8 cellular contexts compared by ENCODE assay signal in the genomic region with DNA sequence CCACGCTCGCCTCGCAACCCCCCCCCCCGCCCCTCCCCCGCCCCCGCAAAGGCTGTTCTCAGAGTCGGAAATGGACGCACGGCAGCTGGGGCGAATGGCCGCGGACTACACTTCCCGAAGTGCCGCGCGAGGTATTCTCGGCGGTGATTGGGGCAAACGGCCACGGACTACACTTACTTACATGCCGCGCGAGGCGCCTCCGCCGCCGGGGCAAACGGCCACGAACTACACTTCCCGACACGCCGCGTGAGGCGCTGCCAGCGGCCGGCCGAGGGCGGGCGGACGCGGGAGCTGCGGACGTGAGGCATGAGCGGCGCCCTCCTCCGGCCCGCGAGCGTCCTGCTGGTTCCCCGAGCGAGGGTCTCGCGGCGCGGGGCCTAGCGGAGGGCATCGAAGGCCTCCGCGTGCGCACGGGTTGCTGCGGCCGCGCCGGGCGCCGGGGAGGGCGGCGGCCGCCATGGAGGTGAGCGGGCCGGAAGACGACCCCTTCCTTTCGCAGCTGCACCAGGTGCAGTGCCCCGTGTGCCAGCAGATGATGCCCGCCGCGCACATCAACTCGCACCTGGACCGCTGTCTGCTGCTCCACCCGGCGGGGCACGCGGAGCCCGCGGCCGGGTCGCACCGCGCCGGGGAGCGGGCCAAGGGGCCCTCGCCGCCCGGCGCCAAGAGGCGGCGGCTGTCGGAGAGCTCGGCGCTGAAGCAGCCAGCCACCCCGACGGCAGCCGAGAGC. TPM values are rescaled to one million over a fixed set of nuclear protein-coding genes. Genes with fewer than 3 reads are reported as not detected.
DNase-seq lines count a peak whose midpoint lies in the region; ATAC-seq and TF ChIP-seq lines count a peak whose summit lies in the region.

A gene (plus strand): TSS at position 228 of the 730 bp plus-strand sequence. CDS start 230 bp downstream, at position 458.

- DNase-seq in CD8-positive, alpha-beta T cell = peak; percentile 93 to 97 (median 95)
- peak; percentile 87 for DNase-seq in HS-5 (ENCODE audit: low read depth)
- peak; percentile 77 for DNase-seq in NK-92 (lab: John Stamatoyannopoulos, UW; ENCODE audit: unreplicated experiment)
- DNase-seq in activated CD8-positive, alpha-beta memory T cell treated with anti-CD3 and anti-CD28 coated beads for 24 hours = peak; percentile 96
- DNase-seq in effector CD8-positive, alpha-beta T cell (lab: John Stamatoyannopoulos, UW) = peak; percentile 93
- DNase-seq in medulla oblongata (ENCODE audit: extremely low spot score) = peak; percentile 99
- peak; percentile 94 for DNase-seq in stimulated activated CD8-positive, alpha-beta memory T cell treated with anti-CD3 and anti-CD28 coated beads, Interleukin-12 subunit alpha, Interleukin-12 subunit beta, amount 100 ng/mL, for 1 hour (ENCODE audit: low read depth)

- H3K27me3 Mint-ChIP-seq in CD8-positive, alpha-beta T cell (ENCODE audit: low read depth) = no peaks in the 10 kb centered on the region

- H3K4me3 Mint-ChIP-seq in CD8-positive, alpha-beta T cell = peak within 1 kb of the TSS; percentile 95

- POLR2A ChIA-PET in CD8-positive, alpha-beta T cell (lab: Charles Lee) = interaction anchor here (0.6 to 3.1 kb wide), 21 partner anchors 9 to 494 kb away, joined by 3 to 19 read pairs (median 4); a partner anchor contains a TSS

- peaks cover 47% of the 10 kb centered on the region for H3K4me1 Mint-ChIP-seq in CD8-positive, alpha-beta T cell (ENCODE audit: low read depth)

- ATAC-seq in CD8-positive, alpha-beta T cell = peak; percentile 84
- ATAC-seq in GM19468 (IDR thresholded peaks at IDR 0.05; ENCODE audit: extremely low read depth, unreplicated experiment) = peak; percentile 88

- no peaks in the 10 kb centered on the region for H3K27me3 ChIP-seq in CD8-positive, alpha-beta T cell (ENCODE audit: insufficient read depth, low read length)

- peaks cover 4% of the 10 kb centered on the region for H3K36me3 ChIP-seq in CD8-positive, alpha-beta T cell (ENCODE audit: insufficient read depth, low read length)

- H3K27ac Mint-ChIP-seq in CD8-positive, alpha-beta T cell = peak within 1 kb of the TSS; percentile 99

- intact Hi-C loops in CD8-positive, alpha-beta T cell (cut with DNase I, micrococcal nuclease) = loop anchor here (1.0 to 10.0 kb wide), 16 partner anchors 76 to 1371 kb away; a partner anchor contains a TSS

- no peaks in the 10 kb centered on the region for H3K9me3 ChIP-seq in CD8-positive, alpha-beta T cell (ENCODE audit: low read length)

- TF ChIP-seq CTCF in CD8-positive, alpha-beta T cell (IDR thresholded peaks at IDR 0.05) = peak; percentile 35

- CTCF ChIA-PET in CD8-positive, alpha-beta T cell (lab: Charles Lee) = interaction anchor here (0.7 to 5.0 kb wide), 8 partner anchors 8 to 519 kb away, joined by 3 to 24 read pairs (median 3); a partner anchor contains a TSS

- H3K4me1 ChIP-seq in CD8-positive, alpha-beta T cell (ENCODE audit: insufficient read depth, low read length) = peaks cover 43% of the 10 kb centered on the region

- peak within 1 kb of the TSS; percentile 72 for H3K4me3 ChIP-seq in CD8-positive, alpha-beta T cell (ENCODE audit: low read depth, low read length)

- H3K9me3 Mint-ChIP-seq in CD8-positive, alpha-beta T cell = no peaks in the 10 kb centered on the region

- H3K27ac ChIP-seq in CD8-positive, alpha-beta T cell (ENCODE audit: low read depth, low read length) = peak within 1 kb of the TSS; percentile 97

- peaks cover 22% of the 10 kb centered on the region for H3K36me3 Mint-ChIP-seq in CD8-positive, alpha-beta T cell

RNA-seq across cellular contexts. Expression of the gene that starts here (rescaled TPM):
- total RNA-seq in CD8-positive, alpha-beta T cell = 10 to 100 TPM; 21.3 to 23.0 TPM

Comparison
In these comparisons a context has a peak if more than half of its experiments do, and no peak if none do; other contexts are left out.
1. Peak in every context shown above with its lines: DNase-seq, ATAC-seq, H3K4me3 ChIP-seq and H3K27ac ChIP-seq.